Comparison of ENCODE assay signal across 9 cellular contexts in genomic region chr21:43603641-43604504, GRCh38. TPM values are rescaled to one million over a fixed set of nuclear protein-coding genes. Genes with fewer than 3 reads are reported as not detected.
A peak's percentile ranks its signal among the peaks of the same experiment; 100 is the strongest.
DNase-seq lines count a peak whose midpoint lies in the region.
"Had no signal": no experiment of that assay in that cellular context is flagged by ENCODE, and none has a peak within 500 bp of the region (broad histone marks: within the 10 kb centered on the region; RNA-seq: fewer than 3 reads in every experiment).

No MANE protein-coding gene starts in this region.

- DNase-seq in H4 (ENCODE audit: low spot score), result peak; percentile 43
- DNase-seq in RPMI7951 (ENCODE audit: low read depth), result peak; percentile 91
- peak; percentile 74 for DNase-seq in fibroblast of peridontal ligament (ENCODE audit: extremely low read depth)
- DNase-seq in retina, result peak; percentile 38
- DNase-seq in T1000 (lab: John Stamatoyannopoulos, UW), result no peak
- no peak for DNase-seq in COLO829 (ENCODE audit: low spot score)
- no peak for DNase-seq in epidermal melanocyte (ENCODE audit: insufficient read length, low spot score)
- DNase-seq: small intestine; stimulated activated CD8-positive, alpha-beta memory T cell treated with anti-CD3 and anti-CD28 coated beads, Interleukin-4, amount 100 ng/mL, for 48 hours had no signal

RNA-seq across cellular contexts. Expression of gene HSF2BP, which starts 55.4 kb away (rescaled TPM):
- 3.9 and 5.1 TPM in 2 replicates for total RNA-seq in H4 (2014; rRNA removed; shearing (Covaris generic))
- total RNA-seq in RPMI7951 (2014; rRNA removed; shearing (Covaris generic)), result 0.49 and 0.96 TPM in 2 replicates

RNA-seq across cellular contexts. Expression of gene RRP1B, which starts 55.5 kb away (rescaled TPM):
- total RNA-seq in H4 (2014; rRNA removed; shearing (Covaris generic)), result 16.2 and 21.7 TPM in 2 replicates
- 12.1 and 13.1 TPM in 2 replicates for total RNA-seq in RPMI7951 (2014; rRNA removed; shearing (Covaris generic))

Comparison
In these comparisons a context has a peak if more than half of its experiments do, and no peak if none do; other contexts are left out.
1. DNase-seq: peak in H4 (single experiment), RPMI7951 (single experiment), fibroblast of peridontal ligament (single experiment) and retina (single experiment); none in T1000 (single experiment), COLO829 (single experiment) and epidermal melanocyte (single experiment).